ENCODE assay signal across 8 cellular contexts in genomic region chr6:29071831-29072723, GRCh38. TPM values are rescaled to one million over a fixed set of nuclear protein-coding genes. Genes with fewer than 3 reads are reported as not detected.
A peak's percentile ranks its signal among the peaks of the same experiment; 100 is the strongest.
DNase-seq lines count a peak whose midpoint lies in the region.

No MANE protein-coding gene starts in this region.

- DNase-seq in activated CD4-positive, alpha-beta T cell treated with anti-CD3 and anti-CD28 coated beads for 48 hours: peak; percentile 22
- no peak for DNase-seq in activated CD4-positive, alpha-beta T cell treated with anti-CD3 and anti-CD28 coated beads for 4 hours
- peak; percentile 62 for DNase-seq in HT-29 (ENCODE audit: low spot score)
- DNase-seq in SW480 (ENCODE audit: low spot score): peak; percentile 30
- DNase-seq in iPS DF 19.7 (ENCODE audit: low read depth, low spot score): peak; percentile 54
- no peak for DNase-seq in NCI-H526 treated with DMSO at 0.1 percent for 48 hours (lab: John Stamatoyannopoulos, UW)
- DNase-seq in activated CD4-positive, CD25-positive, alpha-beta regulatory T cell (lab: John Stamatoyannopoulos, UW): no peak
- DNase-seq in NCI-H128 (lab: John Stamatoyannopoulos, UW; ENCODE audit: unreplicated experiment): no peak

RNA-seq across cellular contexts. Expression of gene OR2B3, which starts 15.0 kb away (rescaled TPM):
- total RNA-seq in HT-29 (2014; rRNA removed; shearing (Covaris generic)): not detected in 2 replicates

RNA-seq across cellular contexts. Expression of gene OR2W1, which starts 27.1 kb away (rescaled TPM):
- total RNA-seq in HT-29 (2014; rRNA removed; shearing (Covaris generic)): not detected in 2 replicates

RNA-seq across cellular contexts. Expression of gene OR2J1, which starts 27.2 kb away (rescaled TPM):
- total RNA-seq in HT-29 (2014; rRNA removed; shearing (Covaris generic)): not detected in 2 replicates

RNA-seq across cellular contexts. Expression of gene OR2J3, which starts 35.8 kb away (rescaled TPM):
- not detected in 2 replicates for total RNA-seq in HT-29 (2014; rRNA removed; shearing (Covaris generic))

Comparison
In these comparisons a context has a peak if more than half of its experiments do, and no peak if none do; other contexts are left out.
1. DNase-seq: peak in activated CD4-positive, alpha-beta T cell treated with anti-CD3 and anti-CD28 coated beads for 48 hours (single experiment), HT-29 (single experiment), SW480 (single experiment) and iPS DF 19.7 (single experiment); none in activated CD4-positive, alpha-beta T cell treated with anti-CD3 and anti-CD28 coated beads for 4 hours (0 of 2), NCI-H526 treated with DMSO at 0.1 percent for 48 hours (single experiment), activated CD4-positive, CD25-positive, alpha-beta regulatory T cell (0 of 4) and NCI-H128 (single experiment).